1 cellular context compared by ENCODE assay signal in genomic region chr19:49855676-49856573, GRCh38.
TF ChIP-seq lines count a peak whose summit lies in the region.

No MANE protein-coding gene starts in this region.

TF ChIP-seq in WTC11, 78 proteins besides CTCF, POLR2A, EP300 and RAD21 (continued from another document):
- TF ChIP-seq ZNF425 (CRISPR knock-in tag; conservative IDR thresholded peaks at IDR 0.05) = no peak
- no peak for TF ChIP-seq ERG (CRISPR knock-in tag; IDR thresholded peaks at IDR 0.05)
- no peak for TF ChIP-seq MXD4 (CRISPR knock-in tag; IDR thresholded peaks at IDR 0.05; ENCODE audit: borderline replicate concordance)
- TF ChIP-seq OVOL2 (CRISPR knock-in tag; IDR thresholded peaks at IDR 0.05; ENCODE audit: borderline replicate concordance) = no peak
- TF ChIP-seq USF2 (CRISPR knock-in tag; IDR thresholded peaks at IDR 0.05) = no peak
- TF ChIP-seq TEAD1 (CRISPR knock-in tag; IDR thresholded peaks at IDR 0.05) = no peak
- TF ChIP-seq RELA (CRISPR knock-in tag; IDR thresholded peaks at IDR 0.05; ENCODE audit: borderline replicate concordance) = no peak
- no peak for TF ChIP-seq E2F1 (CRISPR knock-in tag; IDR thresholded peaks at IDR 0.05)
- TF ChIP-seq ZNF416 (CRISPR knock-in tag; IDR thresholded peaks at IDR 0.05) = no peak
- TF ChIP-seq JAZF1 (CRISPR knock-in tag; IDR thresholded peaks at IDR 0.05) = no peak
- no peak for TF ChIP-seq MYBL2 (CRISPR knock-in tag; IDR thresholded peaks at IDR 0.05)
- no peak for TF ChIP-seq FOXJ3 (CRISPR knock-in tag; IDR thresholded peaks at IDR 0.05; ENCODE audit: borderline replicate concordance)
- no peak for TF ChIP-seq USF1 (CRISPR knock-in tag; IDR thresholded peaks at IDR 0.05)
- TF ChIP-seq JUN (CRISPR knock-in tag; IDR thresholded peaks at IDR 0.05) = no peak
- TF ChIP-seq E2F4 (CRISPR knock-in tag; IDR thresholded peaks at IDR 0.05; ENCODE audit: borderline replicate concordance, low read depth) = no peak
